Comparison of ENCODE assay signal across 17 cellular contexts in the genomic region with DNA sequence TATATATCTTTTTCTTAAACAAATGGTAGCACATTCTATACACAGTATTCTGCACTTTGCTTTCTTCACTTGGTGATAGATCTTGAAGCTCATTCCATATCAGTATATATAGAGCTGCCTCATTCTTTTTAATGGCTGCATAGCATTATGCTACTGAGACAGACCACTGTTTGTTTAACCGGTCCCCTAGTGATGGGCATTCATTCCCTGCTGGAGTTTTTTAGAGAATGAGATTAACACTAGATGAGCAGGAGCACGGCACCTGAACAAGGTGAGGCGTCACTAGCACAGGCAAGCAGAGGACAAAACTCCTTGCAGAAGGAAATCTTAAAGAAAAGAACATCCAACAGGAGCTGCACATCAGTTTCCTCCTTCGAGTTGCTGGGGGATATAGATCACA.
A peak's percentile ranks its signal among the peaks of the same experiment; 100 is the strongest.
DNase-seq lines count a peak whose midpoint lies in the region; ATAC-seq, FAIRE-seq and TF ChIP-seq lines count a peak whose summit lies in the region.
"Had no signal": no experiment of that assay in that cellular context is flagged by ENCODE, and none has a peak within 500 bp of the region (broad histone marks: within the 10 kb centered on the region; RNA-seq: fewer than 3 reads in every experiment).

No MANE protein-coding gene starts in this region.

- no peaks in the 10 kb centered on the region for H3K9me3 Mint-ChIP-seq in GM23338
- no peaks in the 10 kb centered on the region for H3K9me3 Mint-ChIP-seq in neural progenitor cell
- H3K9me3 Mint-ChIP-seq: CD4-positive, alpha-beta memory T cell had no signal

- H3K79me2 ChIP-seq in GM23338 (replicated peaks; ENCODE audit: insufficient read depth) = no peaks in the 10 kb centered on the region
- no peaks in the 10 kb centered on the region for H3K79me2 ChIP-seq in neural progenitor cell (ENCODE audit: low read depth)
- no peaks in the 10 kb centered on the region for H3K79me2 ChIP-seq in Karpas-422 (ENCODE audit: low read length)

- H3K4me2 ChIP-seq in GM23338 (no peak overlapping the region), neural progenitor cell (peak overlapping the region; percentile 48), Karpas-422 (ENCODE audit: low read depth, low read length, poor library complexity, severe bottlenecking) (no peak overlapping the region)

- peaks cover 21% of the 10 kb centered on the region for H3K4me1 Mint-ChIP-seq in GM23338
- H3K4me1 Mint-ChIP-seq in neural progenitor cell = peaks cover 7% of the 10 kb centered on the region
- H3K4me1 Mint-ChIP-seq: CD4-positive, alpha-beta memory T cell had no signal

- H3K9ac ChIP-seq in neural progenitor cell (no peak overlapping the region), Karpas-422 (ENCODE audit: low read length) (no peak overlapping the region)

- 75 to 78% (median 76%) methylated on average over 4 of the region's 4 CpGs for WGBS in psoas muscle, 3 donors

- intact Hi-C loops in psoas muscle (cut with DNase I) = no loop called here

- H4K20me1 ChIP-seq in GM23338 (replicated peaks; ENCODE audit: insufficient read depth) = no peaks in the 10 kb centered on the region
- no peaks in the 10 kb centered on the region for H4K20me1 ChIP-seq in neural progenitor cell (ENCODE audit: low read depth)
- H4K20me1 ChIP-seq in Karpas-422 (ENCODE audit: insufficient read depth, low read depth, low read length) = no peaks in the 10 kb centered on the region

- H3K9me2 ChIP-seq in GM23338 (ENCODE audit: insufficient read depth) (peaks cover 22% of the 10 kb centered on the region; the same call in 1 of the 2 replicates), Karpas-422 (replicated peaks; ENCODE audit: insufficient read depth, low read length) (no peaks in the 10 kb centered on the region)

- no peak for DNase-seq in GM23338 (ENCODE audit: low spot score)
- DNase-seq in HTR-8/SVneo (ENCODE audit: insufficient read length, low spot score) = no peak
- no peak for DNase-seq in neural progenitor cell (ENCODE audit: low spot score)
- DNase-seq in OCI-M2 (lab: John Stamatoyannopoulos, UW; ENCODE audit: unreplicated experiment) = no peak
- no peak for DNase-seq in Karpas-422
- DNase-seq in psoas muscle = no peak
- DNase-seq: C1 segment of cervical spinal cord; Calu3; CD4-positive, alpha-beta memory T cell; COR-L47; DMS53; DMS79 treated with DMSO at 0.1 percent for 48 hours; GF-D8; H7; HCEC 1CT had no signal

- H2AFZ ChIP-seq in GM23338 = peak overlapping the region; percentile 88
- no peak overlapping the region for H2AFZ ChIP-seq in neural progenitor cell (replicated peaks)
- no peak overlapping the region for H2AFZ ChIP-seq in Karpas-422 (ENCODE audit: low read length)

- H3K27ac Mint-ChIP-seq in GM23338 (no peak overlapping the region), neural progenitor cell (no peak overlapping the region)
- H3K27ac Mint-ChIP-seq: CD4-positive, alpha-beta memory T cell had no signal

- H3K4me3 Mint-ChIP-seq in GM23338 (no peak overlapping the region), neural progenitor cell (no peak overlapping the region)
- H3K4me3 Mint-ChIP-seq: CD4-positive, alpha-beta memory T cell had no signal

- ATAC-seq in GM23338 (peak; percentile 56), psoas muscle (no peak)

- H3K36me3 Mint-ChIP-seq in GM23338 (ENCODE audit: low read depth) = no peaks in the 10 kb centered on the region
- H3K36me3 Mint-ChIP-seq in neural progenitor cell = no peaks in the 10 kb centered on the region
- H3K36me3 Mint-ChIP-seq: CD4-positive, alpha-beta memory T cell had no signal

- H3K4me1 ChIP-seq in GM23338 (ENCODE audit: insufficient read depth) = no peaks in the 10 kb centered on the region
- H3K4me1 ChIP-seq in neural progenitor cell = peaks cover 11% of the 10 kb centered on the region
- H3K4me1 ChIP-seq in Karpas-422 (ENCODE audit: low read length) = no peaks in the 10 kb centered on the region
- H3K4me1 ChIP-seq in psoas muscle = no peaks in the 10 kb centered on the region

- H3F3A ChIP-seq in GM23338 (replicated peaks; ENCODE audit: low read depth) (no peaks in the 10 kb centered on the region), neural progenitor cell (ENCODE audit: low read depth) (peaks cover 3% of the 10 kb centered on the region)

- FAIRE-seq in HTR-8/SVneo (lab: Jason Lieb, UNC) = peak; percentile 62
- FAIRE-seq: GM12891, H1 had no signal

- H3K36me3 ChIP-seq in GM23338 (ENCODE audit: insufficient read depth) (no peaks in the 10 kb centered on the region), neural progenitor cell (no peaks in the 10 kb centered on the region), Karpas-422 (ENCODE audit: insufficient read depth, low read length) (no peaks in the 10 kb centered on the region), psoas muscle (ENCODE audit: insufficient read depth in 1 of 2, low read depth in 1 of 2) (no peaks in the 10 kb centered on the region)

- H3K27ac ChIP-seq in GM23338 (ENCODE audit: low read depth) = no peak overlapping the region
- no peak overlapping the region for H3K27ac ChIP-seq in neural progenitor cell
- H3K27ac ChIP-seq in Karpas-422 (ENCODE audit: low read length) = no peak overlapping the region
- H3K27ac ChIP-seq in psoas muscle = no peak overlapping the region

- no peak for TF ChIP-seq CTCF in GM23338 (conservative IDR thresholded peaks at IDR 0.05; ENCODE audit: low read depth in 2 of 2)
- TF ChIP-seq CTCF in neural progenitor cell (IDR thresholded peaks at IDR 0.05) = no peak
- TF ChIP-seq CTCF in psoas muscle (IDR thresholded peaks at IDR 0.05) = no peak

- H3K9me3 ChIP-seq in neural progenitor cell (ENCODE audit: low read depth) (no peaks in the 10 kb centered on the region), Karpas-422 (ENCODE audit: low read length) (no peaks in the 10 kb centered on the region), psoas muscle (no peaks in the 10 kb centered on the region)

- H3K27me3 Mint-ChIP-seq in GM23338 (ENCODE audit: insufficient read depth, low read depth, poor library complexity) (peaks cover 5% of the 10 kb centered on the region), neural progenitor cell (ENCODE audit: insufficient read depth, low read depth) (peaks cover 12% of the 10 kb centered on the region)

- H3K27me3 ChIP-seq in GM23338 (ENCODE audit: insufficient read depth) (no peaks in the 10 kb centered on the region), neural progenitor cell (no peaks in the 10 kb centered on the region), Karpas-422 (ENCODE audit: low read length) (no peaks in the 10 kb centered on the region), psoas muscle (ENCODE audit: insufficient read depth in 3 of 3, low read length in 2 of 3) (peaks cover 0 to 17% (median 0%) of the 10 kb centered on the region in 3 donors)

- H3K4me3 ChIP-seq in GM23338 (no peak overlapping the region), neural progenitor cell (no peak overlapping the region), Karpas-422 (ENCODE audit: low read length) (no peak overlapping the region), psoas muscle (no peak overlapping the region)

TF ChIP-seq in GM23338, 12 proteins besides CTCF, POLR2A, EP300 and RAD21:
- TF ChIP-seq ETS1 (IDR thresholded peaks at IDR 0.05) = no peak
- no peak for TF ChIP-seq JUNB (IDR thresholded peaks at IDR 0.05; ENCODE audit: unreplicated experiment)
TF ChIP-seq in GM23338: peak in this region for 0.
